Comparison of ENCODE assay signal across 1 cellular context in the genomic region with DNA sequence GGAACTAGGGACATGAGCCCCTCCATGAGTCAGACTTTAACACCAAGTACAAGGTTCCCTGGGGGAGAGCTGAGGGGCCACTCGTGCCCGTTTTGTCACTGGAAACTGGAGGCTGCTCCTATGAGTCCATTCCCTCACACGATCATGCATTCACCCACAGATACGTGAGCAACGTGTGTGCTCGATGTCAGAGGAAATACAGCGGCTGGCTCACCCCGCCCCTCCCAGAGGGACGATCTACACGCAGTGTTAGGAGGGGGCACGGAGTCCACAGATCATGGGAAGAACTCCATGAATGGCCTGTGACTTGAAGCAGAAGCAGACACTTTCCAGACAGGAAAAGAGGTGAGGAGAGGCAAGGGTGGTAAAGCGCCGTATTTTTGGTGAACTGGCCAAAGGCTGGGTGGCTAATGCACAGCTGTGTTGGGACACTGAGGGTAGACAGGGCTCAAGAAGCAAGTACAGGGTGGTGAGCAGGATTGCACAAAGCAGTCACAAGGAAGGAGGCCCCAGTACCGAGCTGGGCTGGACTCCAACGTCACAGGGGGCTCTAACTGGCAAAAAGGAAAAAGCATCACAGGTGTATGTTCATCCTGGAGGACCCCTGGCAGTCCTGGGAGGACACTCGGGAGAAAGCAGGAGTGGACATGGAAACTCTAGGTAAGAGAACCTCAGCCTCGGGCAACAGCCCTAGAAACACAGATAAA.
TF ChIP-seq lines count a peak whose summit lies in the region.

No MANE protein-coding gene starts in this region.

TF ChIP-seq in HepG2, 621 proteins besides CTCF, POLR2A, EP300 and RAD21 (continued from another document and continues in another):
- TF ChIP-seq, protein P1, sequence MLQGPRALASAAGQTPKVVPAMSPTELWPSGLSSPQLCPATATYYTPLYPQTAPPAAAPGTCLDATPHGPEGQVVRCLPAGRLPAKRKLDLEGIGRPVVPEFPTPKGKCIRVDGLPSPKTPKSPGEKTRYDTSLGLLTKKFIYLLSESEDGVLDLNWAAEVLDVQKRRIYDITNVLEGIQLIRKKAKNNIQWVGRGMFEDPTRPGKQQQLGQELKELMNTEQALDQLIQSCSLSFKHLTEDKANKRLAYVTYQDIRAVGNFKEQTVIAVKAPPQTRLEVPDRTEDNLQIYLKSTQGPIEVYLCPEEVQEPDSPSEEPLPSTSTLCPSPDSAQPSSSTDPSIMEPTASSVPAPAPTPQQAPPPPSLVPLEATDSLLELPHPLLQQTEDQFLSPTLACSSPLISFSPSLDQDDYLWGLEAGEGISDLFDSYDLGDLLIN (CRISPR knock-in tag; IDR thresholded peaks at IDR 0.05; ENCODE audit: borderline replicate concordance) = no peak
- TF ChIP-seq BHLHE40 (IDR thresholded peaks at IDR 0.05; ENCODE audit: low read length) (peak; percentile 38; the same call in 1 of the 2 replicates), ZNF44 (CRISPR knock-in tag; IDR thresholded peaks at IDR 0.05) (no peak), SOX5 (CRISPR knock-in tag; IDR thresholded peaks at IDR 0.05; ENCODE audit: borderline replicate concordance) (peak; percentile 2; the same call in 1 of the 2 replicates), CAMTA2 (CRISPR knock-in tag; IDR thresholded peaks at IDR 0.05; ENCODE audit: borderline replicate concordance) (no peak), XBP1 (CRISPR knock-in tag; IDR thresholded peaks at IDR 0.05) (no peak), ZNF431 (CRISPR knock-in tag; IDR thresholded peaks at IDR 0.05; ENCODE audit: borderline replicate concordance, low read depth) (peak; percentile 69; the same call in 1 of the 2 replicates), SNAPC2 (CRISPR knock-in tag; IDR thresholded peaks at IDR 0.05) (no peak), ZSCAN30 (CRISPR knock-in tag; IDR thresholded peaks at IDR 0.05) (no peak), REPIN1 (CRISPR knock-in tag; IDR thresholded peaks at IDR 0.05; ENCODE audit: borderline replicate concordance, low read depth) (no peak), ZNF451 (CRISPR knock-in tag; IDR thresholded peaks at IDR 0.05) (0 out of 2 replicates have a peak, but pooled peaks have one; percentile 48), TBP (CRISPR knock-in tag; IDR thresholded peaks at IDR 0.05) (no peak), SNAI1 (CRISPR knock-in tag; IDR thresholded peaks at IDR 0.05; ENCODE audit: borderline replicate concordance) (no peak), MLLT10 (CRISPR knock-in tag; IDR thresholded peaks at IDR 0.05) (no peak), RARG (CRISPR knock-in tag; IDR thresholded peaks at IDR 0.05; ENCODE audit: low read depth) (no peak), ZNF557 (CRISPR knock-in tag; IDR thresholded peaks at IDR 0.05) (no peak), TCF7L2 (IDR thresholded peaks at IDR 0.05; ENCODE audit: low read depth, low read length) (no peak), ARNT2 (CRISPR knock-in tag; IDR thresholded peaks at IDR 0.05; ENCODE audit: low read depth) (no peak), SRSF4 (IDR thresholded peaks at IDR 0.05; ENCODE audit: low read depth, low read length, poor library complexity, severe bottlenecking) (no peak), ZNF282 (IDR thresholded peaks at IDR 0.05; ENCODE audit: partially characterized antibody) (no peak), ZNF317 (CRISPR knock-in tag; IDR thresholded peaks at IDR 0.05) (no peak), SATB2 (CRISPR knock-in tag; IDR thresholded peaks at IDR 0.05) (no peak), MBD4 (IDR thresholded peaks at IDR 0.05; ENCODE audit: borderline replicate concordance, low read length) (no peak), FOXK2 (IDR thresholded peaks at IDR 0.05) (no peak), ZNF678 (CRISPR knock-in tag; IDR thresholded peaks at IDR 0.05) (no peak), CHD2 (IDR thresholded peaks at IDR 0.05; ENCODE audit: low read depth, low read length) (no peak), MTF2 (CRISPR knock-in tag; IDR thresholded peaks at IDR 0.05; ENCODE audit: borderline replicate concordance) (no peak), EED (CRISPR knock-in tag; IDR thresholded peaks at IDR 0.05) (peak; percentile 28; the same call in 1 of the 2 replicates), MEIS2 (CRISPR knock-in tag; IDR thresholded peaks at IDR 0.05) (no peak), U2AF1 (optimal IDR thresholded peaks at IDR 0.05; ENCODE audit: low read depth, low read length) (no peak)
- TF ChIP-seq, protein P2, sequence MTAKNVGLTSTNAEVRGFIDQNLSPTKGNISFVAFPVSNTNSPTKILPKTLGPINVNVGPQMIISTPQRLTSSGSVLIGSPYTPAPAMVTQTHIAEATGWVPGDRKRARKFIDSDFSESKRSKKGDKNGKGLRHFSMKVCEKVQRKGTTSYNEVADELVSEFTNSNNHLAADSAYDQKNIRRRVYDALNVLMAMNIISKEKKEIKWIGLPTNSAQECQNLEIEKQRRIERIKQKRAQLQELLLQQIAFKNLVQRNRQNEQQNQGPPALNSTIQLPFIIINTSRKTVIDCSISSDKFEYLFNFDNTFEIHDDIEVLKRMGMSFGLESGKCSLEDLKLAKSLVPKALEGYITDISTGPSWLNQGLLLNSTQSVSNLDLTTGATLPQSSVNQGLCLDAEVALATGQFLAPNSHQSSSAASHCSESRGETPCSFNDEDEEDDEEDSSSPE (CRISPR knock-in tag; IDR thresholded peaks at IDR 0.05) = no peak
- TF ChIP-seq, protein P3, sequence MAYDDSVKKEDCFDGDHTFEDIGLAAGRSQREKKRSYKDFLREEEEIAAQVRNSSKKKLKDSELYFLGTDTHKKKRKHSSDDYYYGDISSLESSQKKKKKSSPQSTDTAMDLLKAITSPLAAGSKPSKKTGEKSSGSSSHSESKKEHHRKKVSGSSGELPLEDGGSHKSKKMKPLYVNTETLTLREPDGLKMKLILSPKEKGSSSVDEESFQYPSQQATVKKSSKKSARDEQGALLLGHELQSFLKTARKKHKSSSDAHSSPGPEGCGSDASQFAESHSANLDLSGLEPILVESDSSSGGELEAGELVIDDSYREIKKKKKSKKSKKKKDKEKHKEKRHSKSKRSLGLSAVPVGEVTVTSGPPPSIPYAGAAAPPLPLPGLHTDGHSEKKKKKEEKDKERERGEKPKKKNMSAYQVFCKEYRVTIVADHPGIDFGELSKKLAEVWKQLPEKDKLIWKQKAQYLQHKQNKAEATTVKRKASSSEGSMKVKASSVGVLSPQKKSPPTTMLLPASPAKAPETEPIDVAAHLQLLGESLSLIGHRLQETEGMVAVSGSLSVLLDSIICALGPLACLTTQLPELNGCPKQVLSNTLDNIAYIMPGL (CRISPR knock-in tag; IDR thresholded peaks at IDR 0.05; ENCODE audit: borderline replicate concordance in 1 of 2, low read depth in 1 of 2) = no peak; a peak in 2 of 4 replicates
- TF ChIP-seq, protein P4, sequence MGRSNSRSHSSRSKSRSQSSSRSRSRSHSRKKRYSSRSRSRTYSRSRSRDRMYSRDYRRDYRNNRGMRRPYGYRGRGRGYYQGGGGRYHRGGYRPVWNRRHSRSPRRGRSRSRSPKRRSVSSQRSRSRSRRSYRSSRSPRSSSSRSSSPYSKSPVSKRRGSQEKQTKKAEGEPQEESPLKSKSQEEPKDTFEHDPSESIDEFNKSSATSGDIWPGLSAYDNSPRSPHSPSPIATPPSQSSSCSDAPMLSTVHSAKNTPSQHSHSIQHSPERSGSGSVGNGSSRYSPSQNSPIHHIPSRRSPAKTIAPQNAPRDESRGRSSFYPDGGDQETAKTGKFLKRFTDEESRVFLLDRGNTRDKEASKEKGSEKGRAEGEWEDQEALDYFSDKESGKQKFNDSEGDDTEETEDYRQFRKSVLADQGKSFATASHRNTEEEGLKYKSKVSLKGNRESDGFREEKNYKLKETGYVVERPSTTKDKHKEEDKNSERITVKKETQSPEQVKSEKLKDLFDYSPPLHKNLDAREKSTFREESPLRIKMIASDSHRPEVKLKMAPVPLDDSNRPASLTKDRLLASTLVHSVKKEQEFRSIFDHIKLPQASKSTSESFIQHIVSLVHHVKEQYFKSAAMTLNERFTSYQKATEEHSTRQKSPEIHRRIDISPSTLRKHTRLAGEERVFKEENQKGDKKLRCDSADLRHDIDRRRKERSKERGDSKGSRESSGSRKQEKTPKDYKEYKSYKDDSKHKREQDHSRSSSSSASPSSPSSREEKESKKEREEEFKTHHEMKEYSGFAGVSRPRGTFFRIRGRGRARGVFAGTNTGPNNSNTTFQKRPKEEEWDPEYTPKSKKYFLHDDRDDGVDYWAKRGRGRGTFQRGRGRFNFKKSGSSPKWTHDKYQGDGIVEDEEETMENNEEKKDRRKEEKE (IDR thresholded peaks at IDR 0.05) = no peak
- TF ChIP-seq, protein P5, sequence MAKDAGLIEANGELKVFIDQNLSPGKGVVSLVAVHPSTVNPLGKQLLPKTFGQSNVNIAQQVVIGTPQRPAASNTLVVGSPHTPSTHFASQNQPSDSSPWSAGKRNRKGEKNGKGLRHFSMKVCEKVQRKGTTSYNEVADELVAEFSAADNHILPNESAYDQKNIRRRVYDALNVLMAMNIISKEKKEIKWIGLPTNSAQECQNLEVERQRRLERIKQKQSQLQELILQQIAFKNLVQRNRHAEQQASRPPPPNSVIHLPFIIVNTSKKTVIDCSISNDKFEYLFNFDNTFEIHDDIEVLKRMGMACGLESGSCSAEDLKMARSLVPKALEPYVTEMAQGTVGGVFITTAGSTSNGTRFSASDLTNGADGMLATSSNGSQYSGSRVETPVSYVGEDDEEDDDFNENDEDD (CRISPR knock-in tag; IDR thresholded peaks at IDR 0.05; ENCODE audit: borderline replicate concordance) = 0 out of 2 replicates have a peak, but pooled peaks have one; percentile 43
- TF ChIP-seq, protein P6, sequence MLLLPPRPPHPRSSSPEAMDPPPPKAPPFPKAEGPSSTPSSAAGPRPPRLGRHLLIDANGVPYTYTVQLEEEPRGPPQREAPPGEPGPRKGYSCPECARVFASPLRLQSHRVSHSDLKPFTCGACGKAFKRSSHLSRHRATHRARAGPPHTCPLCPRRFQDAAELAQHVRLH (CRISPR knock-in tag; IDR thresholded peaks at IDR 0.05; ENCODE audit: borderline replicate concordance, low read depth) = no peak; the same call in 1 of the 2 replicates
- TF ChIP-seq, protein P7, sequence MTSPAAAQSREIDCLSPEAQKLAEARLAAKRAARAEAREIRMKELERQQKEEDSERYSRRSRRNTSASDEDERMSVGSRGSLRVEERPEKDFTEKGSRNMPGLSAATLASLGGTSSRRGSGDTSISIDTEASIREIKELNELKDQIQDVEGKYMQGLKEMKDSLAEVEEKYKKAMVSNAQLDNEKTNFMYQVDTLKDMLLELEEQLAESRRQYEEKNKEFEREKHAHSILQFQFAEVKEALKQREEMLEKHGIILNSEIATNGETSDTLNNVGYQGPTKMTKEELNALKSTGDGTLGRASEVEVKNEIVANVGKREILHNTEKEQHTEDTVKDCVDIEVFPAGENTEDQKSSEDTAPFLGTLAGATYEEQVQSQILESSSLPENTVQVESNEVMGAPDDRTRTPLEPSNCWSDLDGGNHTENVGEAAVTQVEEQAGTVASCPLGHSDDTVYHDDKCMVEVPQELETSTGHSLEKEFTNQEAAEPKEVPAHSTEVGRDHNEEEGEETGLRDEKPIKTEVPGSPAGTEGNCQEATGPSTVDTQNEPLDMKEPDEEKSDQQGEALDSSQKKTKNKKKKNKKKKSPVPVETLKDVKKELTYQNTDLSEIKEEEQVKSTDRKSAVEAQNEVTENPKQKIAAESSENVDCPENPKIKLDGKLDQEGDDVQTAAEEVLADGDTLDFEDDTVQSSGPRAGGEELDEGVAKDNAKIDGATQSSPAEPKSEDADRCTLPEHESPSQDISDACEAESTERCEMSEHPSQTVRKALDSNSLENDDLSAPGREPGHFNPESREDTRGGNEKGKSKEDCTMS (CRISPR knock-in tag; conservative IDR thresholded peaks at IDR 0.05) = no peak
- TF ChIP-seq, protein P8, sequence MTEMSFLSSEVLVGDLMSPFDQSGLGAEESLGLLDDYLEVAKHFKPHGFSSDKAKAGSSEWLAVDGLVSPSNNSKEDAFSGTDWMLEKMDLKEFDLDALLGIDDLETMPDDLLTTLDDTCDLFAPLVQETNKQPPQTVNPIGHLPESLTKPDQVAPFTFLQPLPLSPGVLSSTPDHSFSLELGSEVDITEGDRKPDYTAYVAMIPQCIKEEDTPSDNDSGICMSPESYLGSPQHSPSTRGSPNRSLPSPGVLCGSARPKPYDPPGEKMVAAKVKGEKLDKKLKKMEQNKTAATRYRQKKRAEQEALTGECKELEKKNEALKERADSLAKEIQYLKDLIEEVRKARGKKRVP (CRISPR knock-in tag; IDR thresholded peaks at IDR 0.05) = no peak
- TF ChIP-seq, protein P9, sequence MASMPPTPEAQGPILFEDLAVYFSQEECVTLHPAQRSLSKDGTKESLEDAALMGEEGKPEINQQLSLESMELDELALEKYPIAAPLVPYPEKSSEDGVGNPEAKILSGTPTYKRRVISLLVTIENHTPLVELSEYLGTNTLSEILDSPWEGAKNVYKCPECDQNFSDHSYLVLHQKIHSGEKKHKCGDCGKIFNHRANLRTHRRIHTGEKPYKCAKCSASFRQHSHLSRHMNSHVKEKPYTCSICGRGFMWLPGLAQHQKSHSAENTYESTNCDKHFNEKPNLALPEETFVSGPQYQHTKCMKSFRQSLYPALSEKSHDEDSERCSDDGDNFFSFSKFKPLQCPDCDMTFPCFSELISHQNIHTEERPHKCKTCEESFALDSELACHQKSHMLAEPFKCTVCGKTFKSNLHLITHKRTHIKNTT (CRISPR knock-in tag; IDR thresholded peaks at IDR 0.05) = no peak
- TF ChIP-seq, protein P10, sequence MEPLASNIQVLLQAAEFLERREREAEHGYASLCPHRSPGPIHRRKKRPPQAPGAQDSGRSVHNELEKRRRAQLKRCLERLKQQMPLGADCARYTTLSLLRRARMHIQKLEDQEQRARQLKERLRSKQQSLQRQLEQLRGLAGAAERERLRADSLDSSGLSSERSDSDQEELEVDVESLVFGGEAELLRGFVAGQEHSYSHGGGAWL (CRISPR knock-in tag; IDR thresholded peaks at IDR 0.05) = no peak
- TF ChIP-seq, protein P11, sequence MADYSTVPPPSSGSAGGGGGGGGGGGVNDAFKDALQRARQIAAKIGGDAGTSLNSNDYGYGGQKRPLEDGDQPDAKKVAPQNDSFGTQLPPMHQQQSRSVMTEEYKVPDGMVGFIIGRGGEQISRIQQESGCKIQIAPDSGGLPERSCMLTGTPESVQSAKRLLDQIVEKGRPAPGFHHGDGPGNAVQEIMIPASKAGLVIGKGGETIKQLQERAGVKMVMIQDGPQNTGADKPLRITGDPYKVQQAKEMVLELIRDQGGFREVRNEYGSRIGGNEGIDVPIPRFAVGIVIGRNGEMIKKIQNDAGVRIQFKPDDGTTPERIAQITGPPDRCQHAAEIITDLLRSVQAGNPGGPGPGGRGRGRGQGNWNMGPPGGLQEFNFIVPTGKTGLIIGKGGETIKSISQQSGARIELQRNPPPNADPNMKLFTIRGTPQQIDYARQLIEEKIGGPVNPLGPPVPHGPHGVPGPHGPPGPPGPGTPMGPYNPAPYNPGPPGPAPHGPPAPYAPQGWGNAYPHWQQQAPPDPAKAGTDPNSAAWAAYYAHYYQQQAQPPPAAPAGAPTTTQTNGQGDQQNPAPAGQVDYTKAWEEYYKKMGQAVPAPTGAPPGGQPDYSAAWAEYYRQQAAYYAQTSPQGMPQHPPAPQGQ (CRISPR knock-in tag; IDR thresholded peaks at IDR 0.05; ENCODE audit: borderline replicate concordance) = no peak
